In the genomic region with DNA sequence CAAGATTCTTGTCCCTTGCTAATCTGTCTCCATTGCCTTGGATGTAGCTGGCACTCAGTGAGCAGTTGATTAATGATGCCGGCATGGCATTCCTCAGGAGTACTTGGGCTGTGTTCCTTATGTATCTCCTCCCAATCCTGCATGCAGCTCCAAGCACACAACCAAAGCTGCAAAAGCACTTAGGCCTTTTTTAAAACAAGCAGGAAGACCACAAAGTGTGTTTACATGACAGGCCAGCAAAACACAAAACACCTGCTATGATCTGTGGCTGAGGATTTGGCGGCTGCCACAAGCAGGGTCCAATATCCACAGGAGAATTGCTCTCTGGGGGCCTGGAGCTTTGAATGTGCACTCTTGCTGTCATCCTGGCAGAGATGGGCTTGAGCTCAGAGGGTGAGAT, we compare ENCODE assay signal across 1 cellular context.
TF ChIP-seq lines count a peak whose summit lies in the region.

No MANE protein-coding gene starts in this region.

TF ChIP-seq in HepG2, 621 proteins besides CTCF, POLR2A, EP300 and RAD21 (continues in another document):
- TF ChIP-seq, protein P1, sequence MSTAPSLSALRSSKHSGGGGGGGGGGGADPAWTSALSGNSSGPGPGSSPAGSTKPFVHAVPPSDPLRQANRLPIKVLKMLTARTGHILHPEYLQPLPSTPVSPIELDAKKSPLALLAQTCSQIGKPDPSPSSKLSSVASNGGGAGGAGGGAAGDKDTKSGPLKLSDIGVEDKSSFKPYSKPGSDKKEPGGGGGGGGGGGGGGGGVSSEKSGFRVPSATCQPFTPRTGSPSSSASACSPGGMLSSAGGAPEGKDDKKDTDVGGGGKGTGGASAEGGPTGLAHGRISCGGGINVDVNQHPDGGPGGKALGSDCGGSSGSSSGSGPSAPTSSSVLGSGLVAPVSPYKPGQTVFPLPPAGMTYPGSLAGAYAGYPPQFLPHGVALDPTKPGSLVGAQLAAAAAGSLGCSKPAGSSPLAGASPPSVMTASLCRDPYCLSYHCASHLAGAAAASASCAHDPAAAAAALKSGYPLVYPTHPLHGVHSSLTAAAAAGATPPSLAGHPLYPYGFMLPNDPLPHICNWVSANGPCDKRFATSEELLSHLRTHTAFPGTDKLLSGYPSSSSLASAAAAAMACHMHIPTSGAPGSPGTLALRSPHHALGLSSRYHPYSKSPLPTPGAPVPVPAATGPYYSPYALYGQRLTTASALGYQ (CRISPR knock-in tag; IDR thresholded peaks at IDR 0.05): no peak
- TF ChIP-seq, protein P2, sequence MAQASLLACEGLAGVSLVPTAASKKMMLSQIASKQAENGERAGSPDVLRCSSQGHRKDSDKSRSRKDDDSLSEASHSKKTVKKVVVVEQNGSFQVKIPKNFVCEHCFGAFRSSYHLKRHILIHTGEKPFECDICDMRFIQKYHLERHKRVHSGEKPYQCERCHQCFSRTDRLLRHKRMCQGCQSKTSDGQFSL (CRISPR knock-in tag; IDR thresholded peaks at IDR 0.05): no peak
- TF ChIP-seq, protein P3, sequence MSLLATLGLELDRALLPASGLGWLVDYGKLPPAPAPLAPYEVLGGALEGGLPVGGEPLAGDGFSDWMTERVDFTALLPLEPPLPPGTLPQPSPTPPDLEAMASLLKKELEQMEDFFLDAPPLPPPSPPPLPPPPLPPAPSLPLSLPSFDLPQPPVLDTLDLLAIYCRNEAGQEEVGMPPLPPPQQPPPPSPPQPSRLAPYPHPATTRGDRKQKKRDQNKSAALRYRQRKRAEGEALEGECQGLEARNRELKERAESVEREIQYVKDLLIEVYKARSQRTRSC (CRISPR knock-in tag; IDR thresholded peaks at IDR 0.05; ENCODE audit: low read depth): no peak
- TF ChIP-seq ZNF343 (CRISPR knock-in tag; IDR thresholded peaks at IDR 0.05): no peak
- no peak for TF ChIP-seq PHF20 (CRISPR knock-in tag; IDR thresholded peaks at IDR 0.05)
- TF ChIP-seq ZSCAN30 (CRISPR knock-in tag; IDR thresholded peaks at IDR 0.05): no peak
- no peak for TF ChIP-seq PHF5A (CRISPR knock-in tag; IDR thresholded peaks at IDR 0.05; ENCODE audit: low read depth, unreplicated experiment)
- no peak for TF ChIP-seq YEATS4 (CRISPR knock-in tag; IDR thresholded peaks at IDR 0.05; ENCODE audit: borderline replicate concordance)
- no peak for TF ChIP-seq ZNF10 (CRISPR knock-in tag; IDR thresholded peaks at IDR 0.05; ENCODE audit: borderline replicate concordance, low read depth)
- TF ChIP-seq, protein P4, sequence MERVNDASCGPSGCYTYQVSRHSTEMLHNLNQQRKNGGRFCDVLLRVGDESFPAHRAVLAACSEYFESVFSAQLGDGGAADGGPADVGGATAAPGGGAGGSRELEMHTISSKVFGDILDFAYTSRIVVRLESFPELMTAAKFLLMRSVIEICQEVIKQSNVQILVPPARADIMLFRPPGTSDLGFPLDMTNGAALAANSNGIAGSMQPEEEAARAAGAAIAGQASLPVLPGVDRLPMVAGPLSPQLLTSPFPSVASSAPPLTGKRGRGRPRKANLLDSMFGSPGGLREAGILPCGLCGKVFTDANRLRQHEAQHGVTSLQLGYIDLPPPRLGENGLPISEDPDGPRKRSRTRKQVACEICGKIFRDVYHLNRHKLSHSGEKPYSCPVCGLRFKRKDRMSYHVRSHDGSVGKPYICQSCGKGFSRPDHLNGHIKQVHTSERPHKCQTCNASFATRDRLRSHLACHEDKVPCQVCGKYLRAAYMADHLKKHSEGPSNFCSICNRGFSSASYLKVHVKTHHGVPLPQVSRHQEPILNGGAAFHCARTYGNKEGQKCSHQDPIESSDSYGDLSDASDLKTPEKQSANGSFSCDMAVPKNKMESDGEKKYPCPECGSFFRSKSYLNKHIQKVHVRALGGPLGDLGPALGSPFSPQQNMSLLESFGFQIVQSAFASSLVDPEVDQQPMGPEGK (CRISPR knock-in tag; IDR thresholded peaks at IDR 0.05): no peak
- TF ChIP-seq, protein P5, sequence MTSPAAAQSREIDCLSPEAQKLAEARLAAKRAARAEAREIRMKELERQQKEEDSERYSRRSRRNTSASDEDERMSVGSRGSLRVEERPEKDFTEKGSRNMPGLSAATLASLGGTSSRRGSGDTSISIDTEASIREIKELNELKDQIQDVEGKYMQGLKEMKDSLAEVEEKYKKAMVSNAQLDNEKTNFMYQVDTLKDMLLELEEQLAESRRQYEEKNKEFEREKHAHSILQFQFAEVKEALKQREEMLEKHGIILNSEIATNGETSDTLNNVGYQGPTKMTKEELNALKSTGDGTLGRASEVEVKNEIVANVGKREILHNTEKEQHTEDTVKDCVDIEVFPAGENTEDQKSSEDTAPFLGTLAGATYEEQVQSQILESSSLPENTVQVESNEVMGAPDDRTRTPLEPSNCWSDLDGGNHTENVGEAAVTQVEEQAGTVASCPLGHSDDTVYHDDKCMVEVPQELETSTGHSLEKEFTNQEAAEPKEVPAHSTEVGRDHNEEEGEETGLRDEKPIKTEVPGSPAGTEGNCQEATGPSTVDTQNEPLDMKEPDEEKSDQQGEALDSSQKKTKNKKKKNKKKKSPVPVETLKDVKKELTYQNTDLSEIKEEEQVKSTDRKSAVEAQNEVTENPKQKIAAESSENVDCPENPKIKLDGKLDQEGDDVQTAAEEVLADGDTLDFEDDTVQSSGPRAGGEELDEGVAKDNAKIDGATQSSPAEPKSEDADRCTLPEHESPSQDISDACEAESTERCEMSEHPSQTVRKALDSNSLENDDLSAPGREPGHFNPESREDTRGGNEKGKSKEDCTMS (CRISPR knock-in tag; conservative IDR thresholded peaks at IDR 0.05): no peak
- no peak for TF ChIP-seq ZIK1 (CRISPR knock-in tag; IDR thresholded peaks at IDR 0.05; ENCODE audit: borderline replicate concordance, low read depth)
- no peak for TF ChIP-seq BRCA1 (CRISPR knock-in tag; IDR thresholded peaks at IDR 0.05)
- no peak for TF ChIP-seq NR2F1 (CRISPR knock-in tag; IDR thresholded peaks at IDR 0.05)
- TF ChIP-seq, protein P6, sequence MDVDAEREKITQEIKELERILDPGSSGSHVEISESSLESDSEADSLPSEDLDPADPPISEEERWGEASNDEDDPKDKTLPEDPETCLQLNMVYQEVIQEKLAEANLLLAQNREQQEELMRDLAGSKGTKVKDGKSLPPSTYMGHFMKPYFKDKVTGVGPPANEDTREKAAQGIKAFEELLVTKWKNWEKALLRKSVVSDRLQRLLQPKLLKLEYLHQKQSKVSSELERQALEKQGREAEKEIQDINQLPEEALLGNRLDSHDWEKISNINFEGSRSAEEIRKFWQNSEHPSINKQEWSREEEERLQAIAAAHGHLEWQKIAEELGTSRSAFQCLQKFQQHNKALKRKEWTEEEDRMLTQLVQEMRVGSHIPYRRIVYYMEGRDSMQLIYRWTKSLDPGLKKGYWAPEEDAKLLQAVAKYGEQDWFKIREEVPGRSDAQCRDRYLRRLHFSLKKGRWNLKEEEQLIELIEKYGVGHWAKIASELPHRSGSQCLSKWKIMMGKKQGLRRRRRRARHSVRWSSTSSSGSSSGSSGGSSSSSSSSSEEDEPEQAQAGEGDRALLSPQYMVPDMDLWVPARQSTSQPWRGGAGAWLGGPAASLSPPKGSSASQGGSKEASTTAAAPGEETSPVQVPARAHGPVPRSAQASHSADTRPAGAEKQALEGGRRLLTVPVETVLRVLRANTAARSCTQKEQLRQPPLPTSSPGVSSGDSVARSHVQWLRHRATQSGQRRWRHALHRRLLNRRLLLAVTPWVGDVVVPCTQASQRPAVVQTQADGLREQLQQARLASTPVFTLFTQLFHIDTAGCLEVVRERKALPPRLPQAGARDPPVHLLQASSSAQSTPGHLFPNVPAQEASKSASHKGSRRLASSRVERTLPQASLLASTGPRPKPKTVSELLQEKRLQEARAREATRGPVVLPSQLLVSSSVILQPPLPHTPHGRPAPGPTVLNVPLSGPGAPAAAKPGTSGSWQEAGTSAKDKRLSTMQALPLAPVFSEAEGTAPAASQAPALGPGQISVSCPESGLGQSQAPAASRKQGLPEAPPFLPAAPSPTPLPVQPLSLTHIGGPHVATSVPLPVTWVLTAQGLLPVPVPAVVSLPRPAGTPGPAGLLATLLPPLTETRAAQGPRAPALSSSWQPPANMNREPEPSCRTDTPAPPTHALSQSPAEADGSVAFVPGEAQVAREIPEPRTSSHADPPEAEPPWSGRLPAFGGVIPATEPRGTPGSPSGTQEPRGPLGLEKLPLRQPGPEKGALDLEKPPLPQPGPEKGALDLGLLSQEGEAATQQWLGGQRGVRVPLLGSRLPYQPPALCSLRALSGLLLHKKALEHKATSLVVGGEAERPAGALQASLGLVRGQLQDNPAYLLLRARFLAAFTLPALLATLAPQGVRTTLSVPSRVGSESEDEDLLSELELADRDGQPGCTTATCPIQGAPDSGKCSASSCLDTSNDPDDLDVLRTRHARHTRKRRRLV (CRISPR knock-in tag; IDR thresholded peaks at IDR 0.05): no peak
- 0 out of 2 replicates have a peak, but pooled peaks have one; percentile 19 for TF ChIP-seq ZBTB38 (CRISPR knock-in tag; IDR thresholded peaks at IDR 0.05)
- no peak for TF ChIP-seq ZNF550 (CRISPR knock-in tag; IDR thresholded peaks at IDR 0.05; ENCODE audit: borderline replicate concordance)
- no peak for TF ChIP-seq ZNF225 (CRISPR knock-in tag; IDR thresholded peaks at IDR 0.05)
- no peak for TF ChIP-seq GABPA (IDR thresholded peaks at IDR 0.05; ENCODE audit: low read depth, low read length)
- no peak for TF ChIP-seq GABPA (CRISPR knock-in tag; IDR thresholded peaks at IDR 0.05; ENCODE audit: low read depth)
- TF ChIP-seq ZNF101 (CRISPR knock-in tag; IDR thresholded peaks at IDR 0.05; ENCODE audit: borderline replicate concordance, low read depth): no peak
- TF ChIP-seq FOXP1 (IDR thresholded peaks at IDR 0.05): no peak
- peak; percentile 67; the same call in 1 of the 2 replicates for TF ChIP-seq FOXP1 (CRISPR knock-in tag; IDR thresholded peaks at IDR 0.05)
- no peak for TF ChIP-seq HIVEP1 (CRISPR knock-in tag; IDR thresholded peaks at IDR 0.05)
- no peak for TF ChIP-seq NR3C1 (CRISPR knock-in tag; IDR thresholded peaks at IDR 0.05)
- no peak for TF ChIP-seq NFIB (CRISPR knock-in tag; IDR thresholded peaks at IDR 0.05; ENCODE audit: borderline replicate concordance)
- TF ChIP-seq NFATC3 (CRISPR knock-in tag; IDR thresholded peaks at IDR 0.05): no peak
- TF ChIP-seq, protein P7, sequence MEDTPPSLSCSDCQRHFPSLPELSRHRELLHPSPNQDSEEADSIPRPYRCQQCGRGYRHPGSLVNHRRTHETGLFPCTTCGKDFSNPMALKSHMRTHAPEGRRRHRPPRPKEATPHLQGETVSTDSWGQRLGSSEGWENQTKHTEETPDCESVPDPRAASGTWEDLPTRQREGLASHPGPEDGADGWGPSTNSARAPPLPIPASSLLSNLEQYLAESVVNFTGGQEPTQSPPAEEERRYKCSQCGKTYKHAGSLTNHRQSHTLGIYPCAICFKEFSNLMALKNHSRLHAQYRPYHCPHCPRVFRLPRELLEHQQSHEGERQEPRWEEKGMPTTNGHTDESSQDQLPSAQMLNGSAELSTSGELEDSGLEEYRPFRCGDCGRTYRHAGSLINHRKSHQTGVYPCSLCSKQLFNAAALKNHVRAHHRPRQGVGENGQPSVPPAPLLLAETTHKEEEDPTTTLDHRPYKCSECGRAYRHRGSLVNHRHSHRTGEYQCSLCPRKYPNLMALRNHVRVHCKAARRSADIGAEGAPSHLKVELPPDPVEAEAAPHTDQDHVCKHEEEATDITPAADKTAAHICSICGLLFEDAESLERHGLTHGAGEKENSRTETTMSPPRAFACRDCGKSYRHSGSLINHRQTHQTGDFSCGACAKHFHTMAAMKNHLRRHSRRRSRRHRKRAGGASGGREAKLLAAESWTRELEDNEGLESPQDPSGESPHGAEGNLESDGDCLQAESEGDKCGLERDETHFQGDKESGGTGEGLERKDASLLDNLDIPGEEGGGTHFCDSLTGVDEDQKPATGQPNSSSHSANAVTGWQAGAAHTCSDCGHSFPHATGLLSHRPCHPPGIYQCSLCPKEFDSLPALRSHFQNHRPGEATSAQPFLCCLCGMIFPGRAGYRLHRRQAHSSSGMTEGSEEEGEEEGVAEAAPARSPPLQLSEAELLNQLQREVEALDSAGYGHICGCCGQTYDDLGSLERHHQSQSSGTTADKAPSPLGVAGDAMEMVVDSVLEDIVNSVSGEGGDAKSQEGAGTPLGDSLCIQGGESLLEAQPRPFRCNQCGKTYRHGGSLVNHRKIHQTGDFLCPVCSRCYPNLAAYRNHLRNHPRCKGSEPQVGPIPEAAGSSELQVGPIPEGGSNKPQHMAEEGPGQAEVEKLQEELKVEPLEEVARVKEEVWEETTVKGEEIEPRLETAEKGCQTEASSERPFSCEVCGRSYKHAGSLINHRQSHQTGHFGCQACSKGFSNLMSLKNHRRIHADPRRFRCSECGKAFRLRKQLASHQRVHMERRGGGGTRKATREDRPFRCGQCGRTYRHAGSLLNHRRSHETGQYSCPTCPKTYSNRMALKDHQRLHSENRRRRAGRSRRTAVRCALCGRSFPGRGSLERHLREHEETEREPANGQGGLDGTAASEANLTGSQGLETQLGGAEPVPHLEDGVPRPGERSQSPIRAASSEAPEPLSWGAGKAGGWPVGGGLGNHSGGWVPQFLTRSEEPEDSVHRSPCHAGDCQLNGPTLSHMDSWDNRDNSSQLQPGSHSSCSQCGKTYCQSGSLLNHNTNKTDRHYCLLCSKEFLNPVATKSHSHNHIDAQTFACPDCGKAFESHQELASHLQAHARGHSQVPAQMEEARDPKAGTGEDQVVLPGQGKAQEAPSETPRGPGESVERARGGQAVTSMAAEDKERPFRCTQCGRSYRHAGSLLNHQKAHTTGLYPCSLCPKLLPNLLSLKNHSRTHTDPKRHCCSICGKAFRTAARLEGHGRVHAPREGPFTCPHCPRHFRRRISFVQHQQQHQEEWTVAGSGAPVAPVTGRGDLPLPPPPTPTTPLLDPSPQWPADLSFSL (CRISPR knock-in tag; IDR thresholded peaks at IDR 0.05): 0 out of 2 replicates have a peak, but pooled peaks have one; percentile 26
- TF ChIP-seq, protein P8, sequence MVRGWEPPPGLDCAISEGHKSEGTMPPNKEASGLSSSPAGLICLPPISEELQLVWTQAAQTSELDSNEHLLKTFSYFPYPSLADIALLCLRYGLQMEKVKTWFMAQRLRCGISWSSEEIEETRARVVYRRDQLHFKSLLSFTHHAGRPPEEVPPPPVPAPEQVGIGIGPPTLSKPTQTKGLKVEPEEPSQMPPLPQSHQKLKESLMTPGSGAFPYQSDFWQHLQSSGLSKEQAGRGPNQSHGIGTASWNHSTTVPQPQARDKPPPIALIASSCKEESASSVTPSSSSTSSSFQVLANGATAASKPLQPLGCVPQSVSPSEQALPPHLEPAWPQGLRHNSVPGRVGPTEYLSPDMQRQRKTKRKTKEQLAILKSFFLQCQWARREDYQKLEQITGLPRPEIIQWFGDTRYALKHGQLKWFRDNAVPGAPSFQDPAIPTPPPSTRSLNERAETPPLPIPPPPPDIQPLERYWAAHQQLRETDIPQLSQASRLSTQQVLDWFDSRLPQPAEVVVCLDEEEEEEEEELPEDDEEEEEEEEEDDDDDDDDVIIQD (CRISPR knock-in tag; IDR thresholded peaks at IDR 0.05; ENCODE audit: low read depth): no peak
- TF ChIP-seq, protein P9, sequence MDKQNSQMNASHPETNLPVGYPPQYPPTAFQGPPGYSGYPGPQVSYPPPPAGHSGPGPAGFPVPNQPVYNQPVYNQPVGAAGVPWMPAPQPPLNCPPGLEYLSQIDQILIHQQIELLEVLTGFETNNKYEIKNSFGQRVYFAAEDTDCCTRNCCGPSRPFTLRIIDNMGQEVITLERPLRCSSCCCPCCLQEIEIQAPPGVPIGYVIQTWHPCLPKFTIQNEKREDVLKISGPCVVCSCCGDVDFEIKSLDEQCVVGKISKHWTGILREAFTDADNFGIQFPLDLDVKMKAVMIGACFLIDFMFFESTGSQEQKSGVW (CRISPR knock-in tag; IDR thresholded peaks at IDR 0.05; ENCODE audit: borderline replicate concordance): no peak
- TF ChIP-seq SMARCC2 (IDR thresholded peaks at IDR 0.05): no peak
- no peak for TF ChIP-seq ZNF350 (CRISPR knock-in tag; IDR thresholded peaks at IDR 0.05; ENCODE audit: borderline replicate concordance, low read depth)
- no peak for TF ChIP-seq ZNF138 (CRISPR knock-in tag; IDR thresholded peaks at IDR 0.05; ENCODE audit: low read depth)
- TF ChIP-seq AKAP8 (CRISPR knock-in tag; IDR thresholded peaks at IDR 0.05): no peak
